Comparison of ENCODE assay signal across 12 cellular contexts in the genomic region with DNA sequence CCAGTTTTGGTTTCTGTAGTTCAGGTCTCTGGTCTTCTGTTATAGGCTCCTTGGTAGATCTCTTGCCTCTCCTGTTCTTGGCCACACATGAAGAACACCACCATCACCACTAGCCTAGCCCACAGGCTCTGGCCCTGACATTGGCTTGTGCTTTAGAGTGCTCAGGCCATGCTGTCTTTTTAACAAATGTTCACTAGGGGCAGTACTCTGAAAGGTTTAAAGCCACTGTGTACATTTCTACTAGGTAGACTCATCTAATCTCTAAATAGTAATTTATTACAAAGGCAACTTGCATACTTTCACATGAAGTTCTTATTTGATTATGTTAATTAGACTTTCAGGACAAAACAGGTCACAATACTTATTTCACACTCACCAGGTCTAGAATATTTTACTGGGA. TPM values are rescaled to one million over a fixed set of nuclear protein-coding genes. Genes with fewer than 3 reads are reported as not detected.
A peak's percentile ranks its signal among the peaks of the same experiment; 100 is the strongest.
DNase-seq lines count a peak whose midpoint lies in the region; ATAC-seq and TF ChIP-seq lines count a peak whose summit lies in the region.
"Had no signal": no experiment of that assay in that cellular context is flagged by ENCODE, and none has a peak within 500 bp of the region (broad histone marks: within the 10 kb centered on the region; RNA-seq: fewer than 3 reads in every experiment).

No MANE protein-coding gene starts in this region.

- peak; percentile 66 for ATAC-seq in GM18502 (IDR thresholded peaks at IDR 0.05; ENCODE audit: poor library complexity, unreplicated experiment)
- ATAC-seq in HG02885 (IDR thresholded peaks at IDR 0.05; ENCODE audit: poor library complexity, unreplicated experiment), result peak; percentile 62
- ATAC-seq in activated naive CD8-positive, alpha-beta T cell treated with anti-CD3 and anti-CD28 coated beads, Interleukin-2, amount 50 U/mL, for 24 hours, result peak; percentile 46
- ATAC-seq in HG02973 (IDR thresholded peaks at IDR 0.05; ENCODE audit: unreplicated experiment), result no peak
- ATAC-seq in HG03025 (IDR thresholded peaks at IDR 0.05; ENCODE audit: low FRiP score, unreplicated experiment), result no peak

- no peaks in the 10 kb centered on the region for H3K36me3 ChIP-seq in osteoblast (ENCODE audit: insufficient read depth, low read length)
- H3K36me3 ChIP-seq: stomach had no signal

- H3K4me1 Mint-ChIP-seq in activated naive CD8-positive, alpha-beta T cell treated with anti-CD3 and anti-CD28 coated beads, Interleukin-2, amount 50 U/mL, for 24 hours, result no peaks in the 10 kb centered on the region

- H3K4me2 ChIP-seq in osteoblast (ENCODE audit: insufficient read depth, low read length), result no peak overlapping the region

- TF ChIP-seq CTCF in osteoblast (IDR thresholded peaks at IDR 0.05; ENCODE audit: extremely low read depth, low read depth, low read length), result peak; percentile 24

- no peaks in the 10 kb centered on the region for H3K9me3 Mint-ChIP-seq in activated naive CD8-positive, alpha-beta T cell treated with anti-CD3 and anti-CD28 coated beads, Interleukin-2, amount 50 U/mL, for 24 hours

- H3K27me3 ChIP-seq in osteoblast (ENCODE audit: insufficient read depth, low read length), result no peaks in the 10 kb centered on the region

- DNase-seq in activated naive CD8-positive, alpha-beta T cell treated with anti-CD3 and anti-CD28 coated beads, Interleukin-2, amount 50 U/mL, for 24 hours, result no peak
- DNase-seq in osteoblast (ENCODE audit: insufficient read length, low spot score, missing footprints), result no peak
- DNase-seq in stimulated activated CD4-positive, alpha-beta T cell treated with anti-CD3 and anti-CD28 coated beads, Interleukin-2, amount 100 ng/mL, for 48 hours, result no peak
- DNase-seq: activated naive CD4-positive, alpha-beta T cell; NCI-H526 treated with DMSO at 0.1 percent for 48 hours; stomach had no signal

- no peak overlapping the region for H3K4me3 Mint-ChIP-seq in activated naive CD8-positive, alpha-beta T cell treated with anti-CD3 and anti-CD28 coated beads, Interleukin-2, amount 50 U/mL, for 24 hours

- H3K79me2 ChIP-seq in osteoblast (ENCODE audit: insufficient read depth, low read length), result no peaks in the 10 kb centered on the region

- no peaks in the 10 kb centered on the region for H3K4me1 ChIP-seq in osteoblast (ENCODE audit: insufficient read depth, low read length)

- no peaks in the 10 kb centered on the region for H3K36me3 Mint-ChIP-seq in activated naive CD8-positive, alpha-beta T cell treated with anti-CD3 and anti-CD28 coated beads, Interleukin-2, amount 50 U/mL, for 24 hours (ENCODE audit: low read depth)

- no peaks in the 10 kb centered on the region for H3K9me3 ChIP-seq in osteoblast (ENCODE audit: low read depth, low read length)
- H3K9me3 ChIP-seq: stomach had no signal

- H3K27me3 Mint-ChIP-seq in activated naive CD8-positive, alpha-beta T cell treated with anti-CD3 and anti-CD28 coated beads, Interleukin-2, amount 50 U/mL, for 24 hours, result peaks cover 8% of the 10 kb centered on the region

- no peaks in the 10 kb centered on the region for H4K20me1 ChIP-seq in osteoblast (ENCODE audit: insufficient read depth, low read length)

- no peak overlapping the region for H2AFZ ChIP-seq in osteoblast (ENCODE audit: low read length)

- no peak overlapping the region for H3K27ac ChIP-seq in osteoblast (ENCODE audit: low read depth, low read length)
- H3K27ac ChIP-seq: stomach had no signal

- H3K27ac Mint-ChIP-seq in activated naive CD8-positive, alpha-beta T cell treated with anti-CD3 and anti-CD28 coated beads, Interleukin-2, amount 50 U/mL, for 24 hours, result no peak overlapping the region

- H3K4me3 ChIP-seq in osteoblast (ENCODE audit: insufficient read depth, low read length), result no peak overlapping the region
- H3K4me3 ChIP-seq: stomach had no signal

RNA-seq across cellular contexts. Expression of a gene that starts 38.3 kb away (rescaled TPM):
- not detected in 2 replicates for total RNA-seq in osteoblast
- total RNA-seq: lower leg skin, skeletal muscle tissue, stomach had no signal

RNA-seq across cellular contexts. Expression of a gene that starts 49.8 kb away (rescaled TPM):
- 1.5 and 7.2 TPM in 2 replicates for total RNA-seq in osteoblast

Comparison
In these comparisons a context has a peak if more than half of its experiments do, and no peak if none do; other contexts are left out.
1. ATAC-seq: peak in GM18502 (single experiment), HG02885 (single experiment) and activated naive CD8-positive, alpha-beta T cell treated with anti-CD3 and anti-CD28 coated beads, Interleukin-2, amount 50 U/mL, for 24 hours (single experiment); none in HG02973 (single experiment) and HG03025 (single experiment).